In the genomic region with DNA sequence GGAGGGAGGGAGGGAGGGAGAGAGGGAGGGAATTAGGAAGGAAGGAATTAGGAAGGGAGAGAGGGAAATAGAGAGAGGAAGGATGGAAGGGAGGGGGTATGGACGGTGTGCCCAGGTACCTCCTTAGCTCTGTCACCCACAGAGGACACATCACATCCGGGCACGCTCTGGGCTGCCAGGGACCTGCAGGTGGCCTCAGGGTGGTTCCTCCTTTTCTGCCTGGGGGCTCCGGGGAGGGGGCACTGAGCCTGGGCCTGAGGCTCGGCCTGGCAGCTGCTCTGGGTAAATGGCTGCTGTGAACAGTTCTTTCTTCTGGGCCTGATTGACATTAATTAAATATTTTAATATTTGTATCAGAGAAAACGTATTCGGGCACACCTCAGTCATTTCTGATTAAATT, we compare ENCODE assay signal across 18 cellular contexts.
"Had no signal": no experiment of that assay in that cellular context is flagged by ENCODE, and none has a peak within 500 bp of the region (broad histone marks: within the 10 kb centered on the region; RNA-seq: fewer than 3 reads in every experiment).

No MANE protein-coding gene starts in this region.

- H3K4me1 ChIP-seq: esophagus muscularis mucosa, gastroesophageal sphincter, heart right ventricle, neural progenitor cell, psoas muscle, upper lobe of left lung had no signal

- H3K27me3 ChIP-seq: neural progenitor cell, upper lobe of left lung had no signal

- H2AFZ ChIP-seq: neural progenitor cell had no signal

- H3K4me3 ChIP-seq: esophagus muscularis mucosa, gastroesophageal sphincter, heart right ventricle, neural progenitor cell, psoas muscle, thoracic aorta, upper lobe of left lung had no signal

- H3K36me3 ChIP-seq: esophagus muscularis mucosa, gastroesophageal sphincter, heart right ventricle, neural progenitor cell, thoracic aorta, upper lobe of left lung had no signal

- H3K4me2 ChIP-seq: neural progenitor cell had no signal

- H3K27ac ChIP-seq: esophagus muscularis mucosa, gastroesophageal sphincter, heart right ventricle, neural progenitor cell, psoas muscle, thoracic aorta, upper lobe of left lung had no signal

- DNase-seq: activated CD4-positive, alpha-beta memory T cell treated with anti-CD3 and anti-CD28 coated beads for 36 hours; activated CD4-positive, alpha-beta T cell treated with anti-CD3 and anti-CD28 coated beads for 4 hours; activated naive CD8-positive, alpha-beta T cell treated with anti-CD3 and anti-CD28 coated beads for 36 hours; amniotic stem cell; effector memory CD4-positive, alpha-beta T cell; heart right ventricle; immature natural killer cell; mesendoderm; naive thymus-derived CD4-positive, alpha-beta T cell; right cardiac atrium; small intestine; stimulated activated CD4-positive, alpha-beta T cell treated with anti-CD3 and anti-CD28 coated beads, Interleukin-4, amount 100 ng/mL, for 1 hour had no signal

- H3K9me3 ChIP-seq: esophagus muscularis mucosa, gastroesophageal sphincter, heart right ventricle, psoas muscle, thoracic aorta, upper lobe of left lung had no signal
